ENCODE assay signal across 1 cellular context in the genomic region with DNA sequence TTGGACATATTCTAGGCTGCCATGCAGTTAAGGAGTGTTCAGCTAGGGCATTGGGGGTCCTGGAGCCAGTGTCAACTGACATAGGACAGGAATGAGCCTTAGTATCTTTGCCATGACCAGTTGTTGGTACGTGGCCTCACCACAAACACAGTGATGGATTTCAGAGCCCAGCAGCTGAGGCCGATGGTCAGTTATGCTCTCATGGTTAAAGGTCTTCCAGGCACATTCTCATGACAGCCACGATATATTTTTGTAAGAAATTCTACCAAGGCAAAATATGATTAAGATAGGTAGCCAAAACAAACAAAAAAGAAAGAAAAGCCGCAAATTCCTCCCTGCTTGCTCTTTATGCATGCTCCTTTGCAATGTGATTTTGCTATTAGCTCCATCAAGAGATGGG.
TF ChIP-seq lines count a peak whose summit lies in the region.

No MANE protein-coding gene starts in this region.

TF ChIP-seq in H1, 55 proteins besides CTCF, POLR2A, EP300 and RAD21:
- no peak for TF ChIP-seq SIN3A (conservative IDR thresholded peaks at IDR 0.05 in 1 of 2, IDR thresholded peaks at IDR 0.05 in 1 of 2; ENCODE audit: low read depth in 1 of 2, low read length in 2 of 2)
- no peak for TF ChIP-seq SAP30 (IDR thresholded peaks at IDR 0.05; ENCODE audit: insufficient read depth, insufficient replicate concordance, low read length)
- TF ChIP-seq GABPA (IDR thresholded peaks at IDR 0.05; ENCODE audit: borderline replicate concordance, insufficient read depth, low read length), result no peak
- no peak for TF ChIP-seq ZNF274 (IDR thresholded peaks at IDR 0.05; ENCODE audit: borderline replicate concordance, extremely low read depth, low read length)
- no peak for TF ChIP-seq USF2 (IDR thresholded peaks at IDR 0.05; ENCODE audit: low read length)
- TF ChIP-seq KDM1A (IDR thresholded peaks at IDR 0.05; ENCODE audit: borderline replicate concordance, low read length), result no peak
- TF ChIP-seq RXRA (IDR thresholded peaks at IDR 0.05; ENCODE audit: insufficient read depth, low read depth, low read length), result no peak
- TF ChIP-seq CHD1 (IDR thresholded peaks at IDR 0.05; ENCODE audit: low read depth, low read length), result no peak
- TF ChIP-seq ASH2L (IDR thresholded peaks at IDR 0.05; ENCODE audit: low read length), result no peak
TF ChIP-seq in H1: peak in this region for 0.
